In the genomic region with DNA sequence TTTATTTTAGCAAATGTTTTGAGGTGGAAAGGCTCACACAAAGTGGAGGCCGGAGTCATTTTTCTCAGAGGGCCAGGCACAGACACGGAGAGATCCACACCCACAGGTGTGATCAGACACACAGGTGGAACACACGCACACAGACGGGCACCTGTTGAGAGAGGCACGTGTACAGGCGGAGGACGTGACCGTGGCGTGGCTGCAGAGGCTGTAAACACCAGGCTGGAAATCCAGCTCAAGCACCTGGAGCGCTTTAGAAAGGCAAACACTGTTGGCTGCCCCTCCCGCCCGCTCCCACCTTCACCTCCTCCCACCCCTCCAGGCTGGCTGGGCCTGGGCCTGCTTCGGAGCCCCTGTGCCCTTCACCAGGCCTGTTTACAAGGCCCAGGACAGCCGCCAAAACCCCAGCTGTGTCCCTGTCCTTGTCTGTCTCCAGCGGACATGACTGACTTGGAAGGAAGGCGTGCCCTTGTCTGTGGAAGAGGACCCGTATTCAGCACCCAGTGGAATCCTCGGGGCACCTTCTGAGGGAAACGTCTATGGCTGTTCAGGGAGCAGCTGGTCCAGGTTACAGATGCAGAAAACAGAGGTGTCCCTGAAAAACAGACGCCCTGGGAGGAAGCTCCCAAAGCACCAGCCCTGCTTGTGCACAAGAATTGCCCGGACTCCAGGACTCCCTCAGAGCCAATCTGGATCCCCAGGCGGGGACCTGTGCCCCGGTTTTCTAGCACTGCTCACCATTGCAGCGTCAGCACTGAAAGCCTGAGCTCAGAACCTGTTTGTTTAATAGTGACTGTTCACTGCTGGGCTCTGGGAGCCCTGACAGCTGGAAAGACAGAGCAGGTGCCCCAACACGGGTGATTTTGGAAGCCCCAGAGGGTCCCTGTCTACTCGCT, we compare ENCODE assay signal across 1 cellular context.
A peak's percentile ranks its signal among the peaks of the same experiment; 100 is the strongest.
TF ChIP-seq lines count a peak whose summit lies in the region.

No MANE protein-coding gene starts in this region.

TF ChIP-seq in HepG2, 621 proteins besides CTCF, POLR2A, EP300 and RAD21 (continued from another document and continues in another):
- TF ChIP-seq ZNF7 (CRISPR knock-in tag; IDR thresholded peaks at IDR 0.05) (0 out of 2 replicates have a peak, but pooled peaks have one; percentile 5), AGO1 (IDR thresholded peaks at IDR 0.05; ENCODE audit: low read depth, low read length, poor library complexity, severe bottlenecking) (peak; percentile 9), ZNF788 (CRISPR knock-in tag; IDR thresholded peaks at IDR 0.05; ENCODE audit: borderline replicate concordance) (peak; percentile 56; the same call in 1 of the 2 replicates), ZKSCAN5 (CRISPR knock-in tag; IDR thresholded peaks at IDR 0.05) (peak; percentile 44), SOX6 (IDR thresholded peaks at IDR 0.05) (no peak), SOX6 (CRISPR knock-in tag; IDR thresholded peaks at IDR 0.05) (no peak; the same call in 1 of the 2 replicates), NKX3-1 (CRISPR knock-in tag; IDR thresholded peaks at IDR 0.05) (0 out of 2 replicates have a peak, but pooled peaks have one; percentile 44), YEATS4 (CRISPR knock-in tag; IDR thresholded peaks at IDR 0.05; ENCODE audit: borderline replicate concordance) (peak; percentile 84; the same call in 1 of the 2 replicates), EEA1 (CRISPR knock-in tag; IDR thresholded peaks at IDR 0.05; ENCODE audit: borderline replicate concordance) (peak; percentile 78; the same call in 1 of the 2 replicates), ZNF224 (CRISPR knock-in tag; IDR thresholded peaks at IDR 0.05) (peak; percentile 48; the same call in 1 of the 2 replicates), RFX5 (IDR thresholded peaks at IDR 0.05; ENCODE audit: low read depth, low read length) (no peak), HHEX (CRISPR knock-in tag; IDR thresholded peaks at IDR 0.05) (no peak), NFKB2 (CRISPR knock-in tag; IDR thresholded peaks at IDR 0.05; ENCODE audit: borderline replicate concordance) (peak; percentile 17; the same call in 1 of the 2 replicates), ZNF350 (CRISPR knock-in tag; IDR thresholded peaks at IDR 0.05; ENCODE audit: borderline replicate concordance, low read depth) (no peak), ZNF121 (CRISPR knock-in tag; IDR thresholded peaks at IDR 0.05) (no peak)
- TF ChIP-seq, protein P1, sequence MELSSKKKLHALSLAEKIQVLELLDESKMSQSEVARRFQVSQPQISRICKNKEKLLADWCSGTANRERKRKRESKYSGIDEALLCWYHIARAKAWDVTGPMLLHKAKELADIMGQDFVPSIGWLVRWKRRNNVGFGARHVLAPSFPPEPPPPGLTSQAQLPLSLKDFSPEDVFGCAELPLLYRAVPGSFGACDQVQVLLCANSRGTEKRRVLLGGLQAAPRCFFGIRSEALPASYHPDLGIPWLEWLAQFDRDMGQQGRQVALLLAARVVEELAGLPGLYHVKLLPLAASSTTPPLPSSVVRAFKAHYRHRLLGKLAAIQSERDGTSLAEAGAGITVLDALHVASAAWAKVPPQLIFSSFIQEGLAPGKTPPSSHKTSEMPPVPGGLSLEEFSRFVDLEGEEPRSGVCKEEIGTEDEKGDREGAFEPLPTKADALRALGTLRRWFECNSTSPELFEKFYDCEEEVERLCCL (CRISPR knock-in tag; IDR thresholded peaks at IDR 0.05; ENCODE audit: borderline replicate concordance) = no peak
- TF ChIP-seq, protein P2, sequence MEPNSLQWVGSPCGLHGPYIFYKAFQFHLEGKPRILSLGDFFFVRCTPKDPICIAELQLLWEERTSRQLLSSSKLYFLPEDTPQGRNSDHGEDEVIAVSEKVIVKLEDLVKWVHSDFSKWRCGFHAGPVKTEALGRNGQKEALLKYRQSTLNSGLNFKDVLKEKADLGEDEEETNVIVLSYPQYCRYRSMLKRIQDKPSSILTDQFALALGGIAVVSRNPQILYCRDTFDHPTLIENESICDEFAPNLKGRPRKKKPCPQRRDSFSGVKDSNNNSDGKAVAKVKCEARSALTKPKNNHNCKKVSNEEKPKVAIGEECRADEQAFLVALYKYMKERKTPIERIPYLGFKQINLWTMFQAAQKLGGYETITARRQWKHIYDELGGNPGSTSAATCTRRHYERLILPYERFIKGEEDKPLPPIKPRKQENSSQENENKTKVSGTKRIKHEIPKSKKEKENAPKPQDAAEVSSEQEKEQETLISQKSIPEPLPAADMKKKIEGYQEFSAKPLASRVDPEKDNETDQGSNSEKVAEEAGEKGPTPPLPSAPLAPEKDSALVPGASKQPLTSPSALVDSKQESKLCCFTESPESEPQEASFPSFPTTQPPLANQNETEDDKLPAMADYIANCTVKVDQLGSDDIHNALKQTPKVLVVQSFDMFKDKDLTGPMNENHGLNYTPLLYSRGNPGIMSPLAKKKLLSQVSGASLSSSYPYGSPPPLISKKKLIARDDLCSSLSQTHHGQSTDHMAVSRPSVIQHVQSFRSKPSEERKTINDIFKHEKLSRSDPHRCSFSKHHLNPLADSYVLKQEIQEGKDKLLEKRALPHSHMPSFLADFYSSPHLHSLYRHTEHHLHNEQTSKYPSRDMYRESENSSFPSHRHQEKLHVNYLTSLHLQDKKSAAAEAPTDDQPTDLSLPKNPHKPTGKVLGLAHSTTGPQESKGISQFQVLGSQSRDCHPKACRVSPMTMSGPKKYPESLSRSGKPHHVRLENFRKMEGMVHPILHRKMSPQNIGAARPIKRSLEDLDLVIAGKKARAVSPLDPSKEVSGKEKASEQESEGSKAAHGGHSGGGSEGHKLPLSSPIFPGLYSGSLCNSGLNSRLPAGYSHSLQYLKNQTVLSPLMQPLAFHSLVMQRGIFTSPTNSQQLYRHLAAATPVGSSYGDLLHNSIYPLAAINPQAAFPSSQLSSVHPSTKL (CRISPR knock-in tag; IDR thresholded peaks at IDR 0.05) = peak; percentile 78
- TF ChIP-seq, protein P3, sequence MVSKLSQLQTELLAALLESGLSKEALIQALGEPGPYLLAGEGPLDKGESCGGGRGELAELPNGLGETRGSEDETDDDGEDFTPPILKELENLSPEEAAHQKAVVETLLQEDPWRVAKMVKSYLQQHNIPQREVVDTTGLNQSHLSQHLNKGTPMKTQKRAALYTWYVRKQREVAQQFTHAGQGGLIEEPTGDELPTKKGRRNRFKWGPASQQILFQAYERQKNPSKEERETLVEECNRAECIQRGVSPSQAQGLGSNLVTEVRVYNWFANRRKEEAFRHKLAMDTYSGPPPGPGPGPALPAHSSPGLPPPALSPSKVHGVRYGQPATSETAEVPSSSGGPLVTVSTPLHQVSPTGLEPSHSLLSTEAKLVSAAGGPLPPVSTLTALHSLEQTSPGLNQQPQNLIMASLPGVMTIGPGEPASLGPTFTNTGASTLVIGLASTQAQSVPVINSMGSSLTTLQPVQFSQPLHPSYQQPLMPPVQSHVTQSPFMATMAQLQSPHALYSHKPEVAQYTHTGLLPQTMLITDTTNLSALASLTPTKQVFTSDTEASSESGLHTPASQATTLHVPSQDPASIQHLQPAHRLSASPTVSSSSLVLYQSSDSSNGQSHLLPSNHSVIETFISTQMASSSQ (IDR thresholded peaks at IDR 0.05; ENCODE audit: low read depth) = 0 out of 2 replicates have a peak, but pooled peaks have one; percentile 21
- TF ChIP-seq, protein P3 (CRISPR knock-in tag; IDR thresholded peaks at IDR 0.05; ENCODE audit: borderline replicate concordance) = no peak; the same call in 1 of the 2 replicates
- TF ChIP-seq, protein P4, sequence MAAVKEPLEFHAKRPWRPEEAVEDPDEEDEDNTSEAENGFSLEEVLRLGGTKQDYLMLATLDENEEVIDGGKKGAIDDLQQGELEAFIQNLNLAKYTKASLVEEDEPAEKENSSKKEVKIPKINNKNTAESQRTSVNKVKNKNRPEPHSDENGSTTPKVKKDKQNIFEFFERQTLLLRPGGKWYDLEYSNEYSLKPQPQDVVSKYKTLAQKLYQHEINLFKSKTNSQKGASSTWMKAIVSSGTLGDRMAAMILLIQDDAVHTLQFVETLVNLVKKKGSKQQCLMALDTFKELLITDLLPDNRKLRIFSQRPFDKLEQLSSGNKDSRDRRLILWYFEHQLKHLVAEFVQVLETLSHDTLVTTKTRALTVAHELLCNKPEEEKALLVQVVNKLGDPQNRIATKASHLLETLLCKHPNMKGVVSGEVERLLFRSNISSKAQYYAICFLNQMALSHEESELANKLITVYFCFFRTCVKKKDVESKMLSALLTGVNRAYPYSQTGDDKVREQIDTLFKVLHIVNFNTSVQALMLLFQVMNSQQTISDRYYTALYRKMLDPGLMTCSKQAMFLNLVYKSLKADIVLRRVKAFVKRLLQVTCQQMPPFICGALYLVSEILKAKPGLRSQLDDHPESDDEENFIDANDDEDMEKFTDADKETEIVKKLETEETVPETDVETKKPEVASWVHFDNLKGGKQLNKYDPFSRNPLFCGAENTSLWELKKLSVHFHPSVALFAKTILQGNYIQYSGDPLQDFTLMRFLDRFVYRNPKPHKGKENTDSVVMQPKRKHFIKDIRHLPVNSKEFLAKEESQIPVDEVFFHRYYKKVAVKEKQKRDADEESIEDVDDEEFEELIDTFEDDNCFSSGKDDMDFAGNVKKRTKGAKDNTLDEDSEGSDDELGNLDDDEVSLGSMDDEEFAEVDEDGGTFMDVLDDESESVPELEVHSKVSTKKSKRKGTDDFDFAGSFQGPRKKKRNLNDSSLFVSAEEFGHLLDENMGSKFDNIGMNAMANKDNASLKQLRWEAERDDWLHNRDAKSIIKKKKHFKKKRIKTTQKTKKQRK (IDR thresholded peaks at IDR 0.05; ENCODE audit: low read length) = no peak
- TF ChIP-seq, protein P5, sequence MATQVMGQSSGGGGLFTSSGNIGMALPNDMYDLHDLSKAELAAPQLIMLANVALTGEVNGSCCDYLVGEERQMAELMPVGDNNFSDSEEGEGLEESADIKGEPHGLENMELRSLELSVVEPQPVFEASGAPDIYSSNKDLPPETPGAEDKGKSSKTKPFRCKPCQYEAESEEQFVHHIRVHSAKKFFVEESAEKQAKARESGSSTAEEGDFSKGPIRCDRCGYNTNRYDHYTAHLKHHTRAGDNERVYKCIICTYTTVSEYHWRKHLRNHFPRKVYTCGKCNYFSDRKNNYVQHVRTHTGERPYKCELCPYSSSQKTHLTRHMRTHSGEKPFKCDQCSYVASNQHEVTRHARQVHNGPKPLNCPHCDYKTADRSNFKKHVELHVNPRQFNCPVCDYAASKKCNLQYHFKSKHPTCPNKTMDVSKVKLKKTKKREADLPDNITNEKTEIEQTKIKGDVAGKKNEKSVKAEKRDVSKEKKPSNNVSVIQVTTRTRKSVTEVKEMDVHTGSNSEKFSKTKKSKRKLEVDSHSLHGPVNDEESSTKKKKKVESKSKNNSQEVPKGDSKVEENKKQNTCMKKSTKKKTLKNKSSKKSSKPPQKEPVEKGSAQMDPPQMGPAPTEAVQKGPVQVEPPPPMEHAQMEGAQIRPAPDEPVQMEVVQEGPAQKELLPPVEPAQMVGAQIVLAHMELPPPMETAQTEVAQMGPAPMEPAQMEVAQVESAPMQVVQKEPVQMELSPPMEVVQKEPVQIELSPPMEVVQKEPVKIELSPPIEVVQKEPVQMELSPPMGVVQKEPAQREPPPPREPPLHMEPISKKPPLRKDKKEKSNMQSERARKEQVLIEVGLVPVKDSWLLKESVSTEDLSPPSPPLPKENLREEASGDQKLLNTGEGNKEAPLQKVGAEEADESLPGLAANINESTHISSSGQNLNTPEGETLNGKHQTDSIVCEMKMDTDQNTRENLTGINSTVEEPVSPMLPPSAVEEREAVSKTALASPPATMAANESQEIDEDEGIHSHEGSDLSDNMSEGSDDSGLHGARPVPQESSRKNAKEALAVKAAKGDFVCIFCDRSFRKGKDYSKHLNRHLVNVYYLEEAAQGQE (IDR thresholded peaks at IDR 0.05; ENCODE audit: borderline replicate concordance in 1 of 2, low read depth in 1 of 2, low read length in 2 of 2) = no peak; a peak in 1 of 4 replicates
- TF ChIP-seq, protein P6, sequence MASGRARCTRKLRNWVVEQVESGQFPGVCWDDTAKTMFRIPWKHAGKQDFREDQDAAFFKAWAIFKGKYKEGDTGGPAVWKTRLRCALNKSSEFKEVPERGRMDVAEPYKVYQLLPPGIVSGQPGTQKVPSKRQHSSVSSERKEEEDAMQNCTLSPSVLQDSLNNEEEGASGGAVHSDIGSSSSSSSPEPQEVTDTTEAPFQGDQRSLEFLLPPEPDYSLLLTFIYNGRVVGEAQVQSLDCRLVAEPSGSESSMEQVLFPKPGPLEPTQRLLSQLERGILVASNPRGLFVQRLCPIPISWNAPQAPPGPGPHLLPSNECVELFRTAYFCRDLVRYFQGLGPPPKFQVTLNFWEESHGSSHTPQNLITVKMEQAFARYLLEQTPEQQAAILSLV (CRISPR knock-in tag; IDR thresholded peaks at IDR 0.05; ENCODE audit: borderline replicate concordance) = peak; percentile 73; the same call in 1 of the 2 replicates
